In the genomic region with DNA sequence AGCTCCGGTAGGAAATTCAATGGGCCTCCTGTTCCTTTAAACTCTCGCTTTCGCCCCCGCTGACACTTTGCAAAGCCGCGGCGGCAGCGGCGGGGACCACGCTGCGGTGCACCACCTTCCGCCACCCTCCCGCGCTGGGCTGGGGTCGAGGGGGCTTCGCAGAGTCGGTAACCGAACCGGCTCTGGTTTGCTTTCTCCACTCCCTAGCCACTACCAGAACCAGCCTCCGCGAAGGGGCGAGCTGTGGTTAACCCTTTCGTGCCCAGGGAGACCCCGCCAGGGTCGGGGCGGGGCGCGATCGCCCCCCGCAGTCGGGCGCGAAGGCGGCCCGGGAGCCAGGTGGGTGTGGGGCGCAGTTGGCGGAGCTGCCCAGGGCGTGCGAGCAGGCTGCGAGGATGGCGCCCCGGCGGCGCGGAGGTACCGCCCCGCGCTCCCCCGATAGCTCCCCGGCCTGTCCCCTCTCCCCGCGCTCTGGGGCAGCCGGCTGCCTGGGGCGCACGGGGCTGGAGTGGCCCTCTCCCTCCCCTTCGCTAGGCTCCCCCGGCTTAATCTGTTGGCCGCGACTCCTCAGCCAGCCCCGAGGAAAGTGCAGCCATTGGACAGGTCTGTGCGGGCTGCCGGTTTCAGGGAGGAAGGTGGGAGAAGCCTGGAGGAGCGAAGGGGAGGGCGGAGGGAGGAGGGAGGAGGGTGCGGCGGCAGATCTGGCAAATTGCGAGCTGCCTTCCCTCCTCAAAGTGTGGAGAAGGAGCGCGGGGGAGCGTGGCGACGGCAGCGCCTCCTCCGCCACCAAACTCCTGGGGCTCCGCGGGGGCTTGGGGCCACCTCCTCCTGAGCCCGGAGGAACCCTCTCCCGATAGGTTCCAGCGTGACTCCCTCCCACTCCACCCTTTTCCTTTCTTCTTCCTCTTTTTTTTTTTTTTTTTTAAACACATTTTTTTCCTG, we compare ENCODE assay signal across 8 cellular contexts. TPM values are rescaled to one million over a fixed set of nuclear protein-coding genes. Genes with fewer than 3 reads are reported as not detected.
A peak's percentile ranks its signal among the peaks of the same experiment; 100 is the strongest.
DNase-seq lines count a peak whose midpoint lies in the region; FAIRE-seq and TF ChIP-seq lines count a peak whose summit lies in the region.

No MANE protein-coding gene starts in this region.

- H3K27ac ChIP-seq in GM23248: no peak overlapping the region
- peak overlapping the region; percentile 8 to 87 for H3K27ac ChIP-seq in small intestine (ENCODE audit: low read depth in 1 of 2, low read length in 1 of 2)

- 0 out of 2 replicates have a peak overlapping the region, but pooled peaks have one; percentile 8 for H3K9ac ChIP-seq in GM23248

- no peak for FAIRE-seq in small intestine (lab: Jason Lieb, UNC)

- peak; percentile 37 for DNase-seq in GM23248
- peak; percentile 34 for DNase-seq in NCI-H510A (lab: John Stamatoyannopoulos, UW)
- DNase-seq in cerebellum (ENCODE audit: low spot score): peak; percentile 13
- no peak for DNase-seq in kidney epithelial cell (ENCODE audit: low read depth)
- peak; percentile 50 for DNase-seq in small intestine
- DNase-seq in NCI-H1436 (lab: John Stamatoyannopoulos, UW): no peak
- no peak for DNase-seq in NCI-H1694 treated with DMSO at 0.1 percent for 48 hours (lab: John Stamatoyannopoulos, UW)
- DNase-seq in COR-L47 (lab: John Stamatoyannopoulos, UW): no peak

- H3K4me1 ChIP-seq in GM23248 (ENCODE audit: insufficient read depth): 0 out of 2 replicates have a peak, but pooled peaks cover 5% of the 10 kb centered on the region
- peaks cover 0 to 2% of the 10 kb centered on the region in 2 donors for H3K4me1 ChIP-seq in small intestine (ENCODE audit: control insufficient read depth in 2 of 2, insufficient read depth in 1 of 2, low read depth in 1 of 2, low read length in 1 of 2)

- no peaks in the 10 kb centered on the region for H3F3A ChIP-seq in GM23248 (ENCODE audit: insufficient read depth)

- H3K4me3 ChIP-seq in GM23248: peak overlapping the region; percentile 77
- H3K4me3 ChIP-seq in kidney epithelial cell (ENCODE audit: low read depth, low read length): peak overlapping the region; percentile 68
- peak overlapping the region; percentile 52 to 76 for H3K4me3 ChIP-seq in small intestine (ENCODE audit: low read depth in 1 of 2, low read length in 2 of 2)

- H4K20me1 ChIP-seq in GM23248 (ENCODE audit: insufficient read depth): no peaks in the 10 kb centered on the region

- H3K4me2 ChIP-seq in GM23248 (ENCODE audit: unreplicated experiment): peak overlapping the region; percentile 98

- 1 to 2% methylated on average over 47 to 60 of the region's 79 CpGs for WGBS in GM23248 (ENCODE audit: low coverage in 1 of 2, low lambda C conversion rate in 2 of 2, missing lambda C conversion rate in 2 of 2), 2 experiments
- 0 to 4% (median 1%) methylated on average over 41 to 79 of the region's 79 CpGs for WGBS in small intestine, 3 donors

- peaks cover 54% of the 10 kb centered on the region for H3K27me3 ChIP-seq in GM23248 (replicated peaks; ENCODE audit: insufficient read depth)
- H3K27me3 ChIP-seq in kidney epithelial cell (ENCODE audit: control insufficient read depth, insufficient read depth, low read length): peaks cover 8% of the 10 kb centered on the region
- no peaks in the 10 kb centered on the region for H3K27me3 ChIP-seq in small intestine (ENCODE audit: control insufficient read depth in 2 of 2, insufficient read depth in 2 of 2, low read length in 2 of 2)

- H3K9me3 ChIP-seq in GM23248 (ENCODE audit: low read depth): no peaks in the 10 kb centered on the region
- H3K9me3 ChIP-seq in small intestine (ENCODE audit: control insufficient read depth, low read depth): no peaks in the 10 kb centered on the region

- H2AFZ ChIP-seq in GM23248: peak overlapping the region; percentile 87

- in situ Hi-C loops in GM23248 (cut with MboI): no loop called here

- H3K9me2 ChIP-seq in GM23248 (ENCODE audit: insufficient read depth): no peaks in the 10 kb centered on the region

- no peaks in the 10 kb centered on the region for H3K36me3 ChIP-seq in GM23248 (ENCODE audit: low read depth)
- H3K36me3 ChIP-seq in kidney epithelial cell (ENCODE audit: control insufficient read depth, insufficient read depth, low read length): no peaks in the 10 kb centered on the region
- no peaks in the 10 kb centered on the region for H3K36me3 ChIP-seq in small intestine (ENCODE audit: control insufficient read depth in 2 of 2, insufficient read depth in 2 of 2, low read length in 2 of 2)

- H3K79me2 ChIP-seq in GM23248 (ENCODE audit: insufficient read depth): no peaks in the 10 kb centered on the region

- TF ChIP-seq CTCF in kidney epithelial cell (IDR thresholded peaks at IDR 0.05; ENCODE audit: insufficient read depth, low read length, poor library complexity, severe bottlenecking): no peak

RNA-seq across cellular contexts. Expression of gene PLXDC2, which starts 0.5 kb away (rescaled TPM):
- total RNA-seq in GM23248 (2014; rRNA removed; shearing (Covaris generic)): 2.3 and 3.5 TPM in 2 replicates
- polyA plus RNA-seq in GM23248 (2016; fragmentation: Nextera tagmentation; extraction: Ambion mirVana) (0.81 and 0.87 TPM in 2 replicates), small intestine (1 to 10 TPM in 1 of 3 donors, under 1 TPM in 2; 0.81 to 5.9 (median 0.89) TPM)
- total RNA-seq in cerebellum (59.6 TPM), kidney epithelial cell (7.5 and 9.1 TPM in 2 replicates)

Comparison
In these comparisons a context has a peak if more than half of its experiments do, and no peak if none do; other contexts are left out.
1. DNase-seq: peak in GM23248 (single experiment), NCI-H510A (single experiment), cerebellum (single experiment) and small intestine (single experiment); none in kidney epithelial cell (single experiment), NCI-H1436 (single experiment), NCI-H1694 treated with DMSO at 0.1 percent for 48 hours (single experiment) and COR-L47 (single experiment).
2. Peak in every context shown above with its lines, with median percentiles within 50 percentile points of each other: H3K4me3 ChIP-seq.